In the genomic region with DNA sequence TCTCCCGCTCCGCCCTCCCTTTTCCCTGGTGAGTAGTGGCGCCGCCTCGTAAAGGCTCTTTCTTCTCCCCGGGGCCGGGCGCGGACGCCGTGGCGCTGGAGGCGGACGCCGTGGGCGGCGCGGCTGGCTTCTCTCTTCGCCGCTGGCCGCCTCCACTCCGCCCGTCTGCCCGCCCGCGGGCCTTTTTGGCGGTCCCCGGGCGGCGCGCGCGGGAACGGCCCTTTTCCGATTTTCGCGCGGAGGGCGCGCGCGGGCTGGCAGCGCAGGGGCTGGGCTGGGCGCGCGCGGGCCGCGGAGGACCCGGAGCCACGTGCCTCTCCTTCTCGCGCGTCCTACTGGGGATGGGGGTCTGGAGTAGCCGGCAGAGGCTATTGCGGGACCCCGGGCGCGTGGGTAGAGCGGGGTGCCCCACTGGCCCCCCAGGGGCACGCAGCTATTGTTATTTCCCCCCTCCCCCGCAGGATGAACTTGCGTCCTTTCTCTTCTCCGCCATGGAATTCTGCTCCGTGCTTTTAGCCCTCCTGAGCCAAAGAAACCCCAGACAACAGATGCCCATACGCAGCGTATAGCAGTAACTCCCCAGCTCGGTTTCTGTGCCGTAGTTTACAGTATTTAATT, we compare ENCODE assay signal across 8 cellular contexts. TPM values are rescaled to one million over a fixed set of nuclear protein-coding genes. Genes with fewer than 3 reads are reported as not detected.
A peak's percentile ranks its signal among the peaks of the same experiment; 100 is the strongest.
DNase-seq lines count a peak whose midpoint lies in the region; ATAC-seq and TF ChIP-seq lines count a peak whose summit lies in the region.

No MANE protein-coding gene starts in this region.

- peaks cover 10% of the 10 kb centered on the region for H3K4me1 ChIP-seq in parathyroid adenoma

- no peaks in the 10 kb centered on the region for H3K27me3 ChIP-seq in parathyroid adenoma (ENCODE audit: control insufficient read depth, insufficient read depth, low read length)

- no peaks in the 10 kb centered on the region for H3K79me2 ChIP-seq in parathyroid adenoma

- peak; percentile 18 for ATAC-seq in GM21737 (IDR thresholded peaks at IDR 0.05; ENCODE audit: unreplicated experiment)

- H2AFZ ChIP-seq in parathyroid adenoma, result peak overlapping the region; percentile 88

- no peaks in the 10 kb centered on the region for H3K9me3 ChIP-seq in parathyroid adenoma (ENCODE audit: control insufficient read depth, low read length)

- H3K4me3 ChIP-seq in NB4 (ENCODE audit: low read depth, low read length), result peak overlapping the region; percentile 85
- H3K4me3 ChIP-seq in fibroblast of villous mesenchyme (ENCODE audit: low read depth, low read length), result peak overlapping the region; percentile 94
- H3K4me3 ChIP-seq in parathyroid adenoma (ENCODE audit: low read depth, low read length), result peak overlapping the region; percentile 85

- no peaks in the 10 kb centered on the region for H3K36me3 ChIP-seq in parathyroid adenoma (ENCODE audit: control insufficient read depth, insufficient read depth, low read length)

- DNase-seq in GM03348 (ENCODE audit: low spot score) (peak; percentile 71), NB4 (ENCODE audit: low read depth) (no peak), fibroblast of villous mesenchyme (ENCODE audit: low read depth) (no peak), SW480 (ENCODE audit: low spot score) (no peak), SIG-M5 (lab: John Stamatoyannopoulos, UW) (no peak)
- DNase-seq in activated CD8-positive, alpha-beta memory T cell treated with anti-CD3 and anti-CD28 coated beads, Interleukin-2, amount 50 U/mL, for 48 hours, result peak; percentile 82

- peak overlapping the region; percentile 84 for H3K4me2 ChIP-seq in parathyroid adenoma (ENCODE audit: low read length)

- no peak for TF ChIP-seq POLR2A in NB4 (IDR thresholded peaks at IDR 0.05; ENCODE audit: extremely low read depth, insufficient read length)

- no peak for TF ChIP-seq CTCF in NB4 (IDR thresholded peaks at IDR 0.05; ENCODE audit: low read depth, low read length)
- TF ChIP-seq CTCF in fibroblast of villous mesenchyme (IDR thresholded peaks at IDR 0.05; ENCODE audit: insufficient read depth, low read depth, low read length), result no peak
- no peak for TF ChIP-seq CTCF in parathyroid adenoma (IDR thresholded peaks at IDR 0.05)

- peak overlapping the region; percentile 79 for H3K9ac ChIP-seq in parathyroid adenoma

- H3K27ac ChIP-seq in parathyroid adenoma, result peak overlapping the region; percentile 92

RNA-seq across cellular contexts. Expression of gene SLC20A1, which starts 0.5 kb away (rescaled TPM):
- 66.0 and 96.3 TPM in 2 replicates for total RNA-seq in fibroblast of villous mesenchyme

Comparison
In these comparisons a context has a peak if more than half of its experiments do, and no peak if none do; other contexts are left out.
1. DNase-seq: peak in GM03348 (single experiment) and activated CD8-positive, alpha-beta memory T cell treated with anti-CD3 and anti-CD28 coated beads, Interleukin-2, amount 50 U/mL, for 48 hours (single experiment); none in NB4 (single experiment), fibroblast of villous mesenchyme (single experiment), SW480 (single experiment) and SIG-M5 (single experiment).
2. Peak in every context shown above with its lines, with median percentiles within 50 percentile points of each other: H3K4me3 ChIP-seq.